Comparison of ENCODE assay signal across 27 cellular contexts in genomic region chr3:132325103-132325606, GRCh38. TPM values are rescaled to one million over a fixed set of nuclear protein-coding genes. Genes with fewer than 3 reads are reported as not detected.
DNase-seq lines count a peak whose midpoint lies in the region; ATAC-seq and TF ChIP-seq lines count a peak whose summit lies in the region.
"Had no signal": no experiment of that assay in that cellular context is flagged by ENCODE, and none has a peak within 500 bp of the region (broad histone marks: within the 10 kb centered on the region; RNA-seq: fewer than 3 reads in every experiment).

No MANE protein-coding gene starts in this region.

- no peaks in the 10 kb centered on the region for H3K9me3 ChIP-seq in esophagus squamous epithelium
- H3K9me3 ChIP-seq: adrenal gland, MG63, sigmoid colon, SJCRH30, suprapubic skin had no signal

- DNase-seq in GM12865 (ENCODE audit: low read depth) (peak; percentile 4), esophagus squamous epithelium (lab: John Stamatoyannopoulos, UW) (no peak), renal cortical epithelial cell (ENCODE audit: low read depth) (peak; percentile 93), globus pallidus (ENCODE audit: low spot score) (no peak), T1000 (lab: John Stamatoyannopoulos, UW) (no peak)
- DNase-seq in effector CD4-positive, alpha-beta T cell, result no peak
- DNase-seq: activated gamma-delta T cell treated with Interleukin-2 at 50 U/mL for 16 hours; adrenal gland; CD4-positive, alpha-beta T cell; DMS53; dorsolateral prefrontal cortex; erythroblast; GM23248; islet precursor cell; MG63; naive B cell; NCI-H774; PC-9; sigmoid colon; SJCRH30; T-helper 17 cell had no signal

- no peak for TF ChIP-seq POLR2A in esophagus squamous epithelium (IDR thresholded peaks at IDR 0.05)

- TF ChIP-seq CTCF in GM12865 (IDR thresholded peaks at IDR 0.05; ENCODE audit: insufficient read depth, low read depth, low read length, missing control alignments) (no peak), esophagus squamous epithelium (IDR thresholded peaks at IDR 0.05) (no peak)

- intact Hi-C loops in esophagus squamous epithelium (cut with DNase I), result no loop called here

- H3K27ac ChIP-seq in esophagus squamous epithelium, result peak overlapping the region; percentile 28 to 62 (median 32)
- H3K27ac ChIP-seq: adrenal gland, dorsolateral prefrontal cortex, GM23248, parathyroid adenoma, PC-9, sigmoid colon, SJCRH30, suprapubic skin had no signal

- H3K4me1 ChIP-seq in esophagus squamous epithelium, result peaks cover 3 to 62% (median 3%) of the 10 kb centered on the region in 3 donors
- H3K4me1 ChIP-seq: parathyroid adenoma, sigmoid colon, SJCRH30 had no signal

- WGBS in esophagus squamous epithelium, 2 donors, result 48% methylated on average over 4 of the region's 4 CpGs

- peaks cover 0 to 24% (median 0%) of the 10 kb centered on the region in 3 donors for H3K36me3 ChIP-seq in esophagus squamous epithelium
- H3K36me3 ChIP-seq: adrenal gland, MG63, sigmoid colon, SJCRH30, suprapubic skin had no signal

- no peak overlapping the region for H3K4me3 ChIP-seq in GM12865 (ENCODE audit: low read depth, low read length)
- H3K4me3 ChIP-seq in esophagus squamous epithelium, result no peak overlapping the region
- H3K4me3 ChIP-seq: adrenal gland, dorsolateral prefrontal cortex, GM23248, MG63, PC-9, sigmoid colon, SJCRH30, suprapubic skin had no signal

- ATAC-seq in GM19463 (IDR thresholded peaks at IDR 0.05; ENCODE audit: unreplicated experiment), result peak; percentile 55
- no peak for ATAC-seq in GM21447 (IDR thresholded peaks at IDR 0.05; ENCODE audit: unreplicated experiment)
- ATAC-seq: T-helper 17 cell had no signal

- H3K27me3 ChIP-seq in esophagus squamous epithelium, result peaks cover 0 to 6% (median 0%) of the 10 kb centered on the region in 4 donors
- H3K27me3 ChIP-seq: adrenal gland, dorsolateral prefrontal cortex, sigmoid colon, suprapubic skin had no signal

RNA-seq across cellular contexts. Expression of gene ACP3, which starts 7.9 kb away (rescaled TPM):
- total RNA-seq in esophagus squamous epithelium, result 10 to 100 TPM; 22.1 to 83.6 (median 40.5) TPM
- not detected in 2 replicates for total RNA-seq in renal cortical epithelial cell
- total RNA-seq: CD4-positive, alpha-beta T cell; frontal cortex; lung microvascular endothelial cell; SJCRH30 had no signal

Comparison
In these comparisons a context has a peak if more than half of its experiments do, and no peak if none do; other contexts are left out.
1. DNase-seq: peak in GM12865 (single experiment) and renal cortical epithelial cell (single experiment); none in esophagus squamous epithelium (single experiment), globus pallidus (single experiment), effector CD4-positive, alpha-beta T cell (single experiment) and T1000 (single experiment).
2. RNA of gene ACP3, which starts 7.9 kb away (total RNA-seq): 22.1 to 83.6 TPM in esophagus squamous epithelium; not detected in renal cortical epithelial cell; every median in the first group is over 10 times any median in the second.